Comparison of ENCODE assay signal across 16 cellular contexts in genomic region chr5:144421411-144421810, GRCh38.
DNase-seq lines count a peak whose midpoint lies in the region; ATAC-seq and TF ChIP-seq lines count a peak whose summit lies in the region.
"Had no signal": no experiment of that assay in that cellular context is flagged by ENCODE, and none has a peak within 500 bp of the region (broad histone marks: within the 10 kb centered on the region; RNA-seq: fewer than 3 reads in every experiment).

No MANE protein-coding gene starts in this region.

- WGBS in hepatocyte (ENCODE audit: low lambda C conversion rate, missing lambda C conversion rate): 63% methylated on average over 6 of the region's 6 CpGs

- TF ChIP-seq CTCF in GM23338 (conservative IDR thresholded peaks at IDR 0.05; ENCODE audit: low read depth in 2 of 2): no peak
- no peak for TF ChIP-seq CTCF in WERI-Rb-1 (IDR thresholded peaks at IDR 0.05; ENCODE audit: low read depth, low read length)
- TF ChIP-seq CTCF in hepatocyte (IDR thresholded peaks at IDR 0.05; ENCODE audit: poor library complexity): no peak
- no peak for TF ChIP-seq CTCF in progenitor cell of endocrine pancreas (IDR thresholded peaks at IDR 0.05; ENCODE audit: unreplicated experiment)

- H3K27ac ChIP-seq in GM23338 (ENCODE audit: low read depth) (no peak overlapping the region), WERI-Rb-1 (peak overlapping the region; percentile 84), hepatocyte (no peak overlapping the region)

- H3K4me1 ChIP-seq in GM23338 (ENCODE audit: insufficient read depth) (no peaks in the 10 kb centered on the region), hepatocyte (ENCODE audit: insufficient read depth) (no peaks in the 10 kb centered on the region)

- H3K4me2 ChIP-seq in GM23338: no peak overlapping the region
- H3K4me2 ChIP-seq in hepatocyte: no peak overlapping the region

- H3K27me3 Mint-ChIP-seq in GM23338 (ENCODE audit: insufficient read depth, low read depth, poor library complexity) (no peaks in the 10 kb centered on the region), progenitor cell of endocrine pancreas (no peaks in the 10 kb centered on the region), immature natural killer cell (ENCODE audit: low read depth in 3 of 3) (no peaks in the 10 kb centered on the region)
- H3K27me3 Mint-ChIP-seq: activated T-cell treated with anti-CD3 and anti-CD28 coated beads, Interleukin-2, amount 50 U/mL, for 24 hours had no signal

- H3K4me3 ChIP-seq in GM23338: no peak overlapping the region
- no peak overlapping the region for H3K4me3 ChIP-seq in WERI-Rb-1 (ENCODE audit: low read depth, low read length)
- H3K4me3 ChIP-seq in hepatocyte: no peak overlapping the region

- no peak for ATAC-seq in GM23338
- ATAC-seq: left lobe of liver, natural killer cell had no signal

- H3K79me2 ChIP-seq in GM23338 (replicated peaks; ENCODE audit: insufficient read depth): no peaks in the 10 kb centered on the region
- H3K79me2 ChIP-seq in hepatocyte: no peaks in the 10 kb centered on the region

- 0 out of 3 replicates have a peak, but pooled peaks cover 2% of the 10 kb centered on the region for H3K4me1 Mint-ChIP-seq in GM23338
- H3K4me1 Mint-ChIP-seq in progenitor cell of endocrine pancreas (ENCODE audit: low read depth): peaks cover 26% of the 10 kb centered on the region
- H3K4me1 Mint-ChIP-seq in immature natural killer cell: no peaks in the 10 kb centered on the region
- H3K4me1 Mint-ChIP-seq: natural killer cell had no signal

- DNase-seq in GM23338 (ENCODE audit: low spot score): no peak
- no peak for DNase-seq in WERI-Rb-1
- DNase-seq in hepatocyte (ENCODE audit: low spot score): peak; percentile 13
- no peak for DNase-seq in progenitor cell of endocrine pancreas (ENCODE audit: low spot score, unreplicated experiment)
- DNase-seq in amniotic stem cell (lab: John Stamatoyannopoulos, UW): no peak
- no peak for DNase-seq in activated naive CD4-positive, alpha-beta T cell treated with anti-CD3 and anti-CD28 coated beads, Interleukin-2, amount 50 U/mL, for 16 hours
- no peak for DNase-seq in immature natural killer cell
- DNase-seq: activated CD4-positive, alpha-beta T cell treated with anti-CD3 and anti-CD28 coated beads, Interleukin-2, amount 50 U/mL, for 48 hours; activated T-cell treated with anti-CD3 and anti-CD28 coated beads, Interleukin-2, amount 50 U/mL, for 24 hours; C1 segment of cervical spinal cord; DMS53; natural killer cell; NCI-H2029 treated with DMSO at 0.1 percent for 48 hours; NCI-H510A treated with DMSO at 0.1 percent for 48 hours; OCI-M1 had no signal

- H3K9me2 ChIP-seq in GM23338 (ENCODE audit: insufficient read depth) (peaks cover 5% of the 10 kb centered on the region; the same call in 1 of the 2 replicates), hepatocyte (replicated peaks; ENCODE audit: insufficient read depth) (no peaks in the 10 kb centered on the region)

- H3F3A ChIP-seq in GM23338 (replicated peaks; ENCODE audit: low read depth): no peaks in the 10 kb centered on the region

- H3K27ac Mint-ChIP-seq in GM23338 (peak overlapping the region; percentile 53; the same call in 1 of the 2 replicates), progenitor cell of endocrine pancreas (peak overlapping the region; percentile 35), immature natural killer cell (no peak overlapping the region)
- H3K27ac Mint-ChIP-seq: activated T-cell treated with anti-CD3 and anti-CD28 coated beads, Interleukin-2, amount 50 U/mL, for 24 hours; natural killer cell had no signal

- no peak overlapping the region for H2AFZ ChIP-seq in GM23338
- H2AFZ ChIP-seq in hepatocyte: no peak overlapping the region

- H3K27me3 ChIP-seq in GM23338 (ENCODE audit: insufficient read depth) (no peaks in the 10 kb centered on the region), WERI-Rb-1 (ENCODE audit: insufficient read depth, low read depth, severe bottlenecking) (no peaks in the 10 kb centered on the region), hepatocyte (no peaks in the 10 kb centered on the region)

- peaks cover 2% of the 10 kb centered on the region for H3K9me3 ChIP-seq in WERI-Rb-1 (ENCODE audit: severe bottlenecking)
- H3K9me3 ChIP-seq in hepatocyte (ENCODE audit: low read depth): no peaks in the 10 kb centered on the region

- no peaks in the 10 kb centered on the region for H4K20me1 ChIP-seq in GM23338 (replicated peaks; ENCODE audit: insufficient read depth)
- no peaks in the 10 kb centered on the region for H4K20me1 ChIP-seq in hepatocyte (ENCODE audit: insufficient read depth, poor library complexity, severe bottlenecking)

- no peak overlapping the region for H3K4me3 Mint-ChIP-seq in GM23338
- H3K4me3 Mint-ChIP-seq in progenitor cell of endocrine pancreas (ENCODE audit: low read depth): no peak overlapping the region
- no peak overlapping the region for H3K4me3 Mint-ChIP-seq in immature natural killer cell
- H3K4me3 Mint-ChIP-seq: activated T-cell treated with anti-CD3 and anti-CD28 coated beads, Interleukin-2, amount 50 U/mL, for 24 hours; natural killer cell had no signal

- H3K9me3 Mint-ChIP-seq in GM23338 (peaks cover 4% of the 10 kb centered on the region; the same call in 2 of the 3 replicates), progenitor cell of endocrine pancreas (ENCODE audit: low read depth) (peaks cover 10% of the 10 kb centered on the region), immature natural killer cell (peaks cover 0 to 21% (median 6%) of the 10 kb centered on the region in 6 donors)

- H3K36me3 Mint-ChIP-seq in GM23338 (ENCODE audit: low read depth) (peaks cover 5% of the 10 kb centered on the region; the same call in 1 of the 3 replicates), progenitor cell of endocrine pancreas (ENCODE audit: insufficient read depth) (peaks cover 15% of the 10 kb centered on the region), immature natural killer cell (no peaks in the 10 kb centered on the region)
- H3K36me3 Mint-ChIP-seq: natural killer cell had no signal

- H3K36me3 ChIP-seq in GM23338 (ENCODE audit: insufficient read depth): no peaks in the 10 kb centered on the region
- H3K36me3 ChIP-seq in WERI-Rb-1: no peaks in the 10 kb centered on the region
- H3K36me3 ChIP-seq in hepatocyte (replicated peaks; ENCODE audit: insufficient read depth, low read depth): no peaks in the 10 kb centered on the region

TF ChIP-seq in GM23338, 12 proteins besides CTCF, POLR2A, EP300 and RAD21 (continues in another document):
- TF ChIP-seq EZH2 (IDR thresholded peaks at IDR 0.05; ENCODE audit: low read depth, unreplicated experiment): no peak
- no peak for TF ChIP-seq NANOG (IDR thresholded peaks at IDR 0.05; ENCODE audit: borderline replicate concordance)
- TF ChIP-seq STAT1 (IDR thresholded peaks at IDR 0.05; ENCODE audit: unreplicated experiment): no peak
- no peak for TF ChIP-seq ZNF114 (CRISPR knock-in tag; IDR thresholded peaks at IDR 0.05)
- TF ChIP-seq EZH2phosphoT487 (IDR thresholded peaks at IDR 0.05; ENCODE audit: unreplicated experiment): no peak
- TF ChIP-seq POLR2AphosphoS5 (IDR thresholded peaks at IDR 0.05; ENCODE audit: low read depth): no peak
- TF ChIP-seq CREB1 (CRISPR knock-in tag; IDR thresholded peaks at IDR 0.05; ENCODE audit: low read depth): no peak
- TF ChIP-seq REST (IDR thresholded peaks at IDR 0.05; ENCODE audit: unreplicated experiment): no peak
- TF ChIP-seq ZNF331 (CRISPR knock-in tag; IDR thresholded peaks at IDR 0.05; ENCODE audit: low read depth): no peak
- TF ChIP-seq JUNB (IDR thresholded peaks at IDR 0.05; ENCODE audit: unreplicated experiment): no peak
- TF ChIP-seq ETS1 (IDR thresholded peaks at IDR 0.05): no peak

Comparison
In these comparisons a context has a peak if more than half of its experiments do, and no peak if none do; other contexts are left out.
1. H3K27ac Mint-ChIP-seq: peak in GM23338 (single experiment) and progenitor cell of endocrine pancreas (single experiment); none in immature natural killer cell (0 of 6).